25 cellular contexts compared by ENCODE assay signal in the genomic region with DNA sequence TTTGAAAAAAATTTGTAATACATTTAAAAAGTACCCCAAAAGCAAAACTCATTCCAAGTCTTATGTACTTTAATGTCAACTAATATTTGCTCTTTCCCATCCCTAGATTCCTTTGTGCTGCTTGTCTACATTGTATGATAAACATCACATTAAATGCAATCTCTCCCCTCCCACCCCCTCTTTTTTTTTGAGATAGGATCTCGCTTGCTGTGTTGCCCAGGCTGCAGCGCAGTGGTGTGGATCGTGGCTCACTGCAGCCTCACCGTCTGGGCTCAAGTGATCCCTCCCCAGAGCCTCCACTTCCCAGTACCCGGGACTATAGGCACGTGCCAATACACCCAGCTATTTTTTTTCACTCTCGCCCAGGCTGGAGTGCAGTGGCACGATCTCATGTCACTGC.
"Had no signal": no experiment of that assay in that cellular context is flagged by ENCODE, and none has a peak within 500 bp of the region (broad histone marks: within the 10 kb centered on the region; RNA-seq: fewer than 3 reads in every experiment).

No MANE protein-coding gene starts in this region.

- H2AFZ ChIP-seq: hepatocyte, neural progenitor cell had no signal

- H3K4me3 ChIP-seq: hepatocyte, lung, neural progenitor cell, pancreas, stomach, thoracic aorta, transverse colon had no signal

- H3K27ac Mint-ChIP-seq: dendritic cell treated with granulocyte-macrophage colony-stimulating factor and Interleukin-4, amounts not matched to agents 40 ng/mL and 50 ng/mL, for 4 days; effector memory CD8-positive, alpha-beta T cell; natural killer cell treated with Interleukin-12 subunit alpha and Interleukin-12 subunit beta and Interleukin-15 and Interleukin-18, amount 100 ng/mL, for 72 hours; neural progenitor cell; progenitor cell of endocrine pancreas had no signal

- ATAC-seq: effector memory CD8-positive, alpha-beta T cell; foreskin keratinocyte; left colon; left ventricle myocardium superior; natural killer cell treated with Interleukin-12 subunit alpha and Interleukin-12 subunit beta and Interleukin-15 and Interleukin-18, amount 100 ng/mL, for 72 hours; pancreas; right cardiac atrium had no signal

- H3K27me3 Mint-ChIP-seq: dendritic cell treated with granulocyte-macrophage colony-stimulating factor and Interleukin-4, amounts not matched to agents 40 ng/mL and 50 ng/mL, for 4 days; effector memory CD8-positive, alpha-beta T cell; natural killer cell treated with Interleukin-12 subunit alpha and Interleukin-12 subunit beta and Interleukin-15 and Interleukin-18, amount 100 ng/mL, for 72 hours; progenitor cell of endocrine pancreas had no signal

- H3K36me3 Mint-ChIP-seq: natural killer cell treated with Interleukin-12 subunit alpha and Interleukin-12 subunit beta and Interleukin-15 and Interleukin-18, amount 100 ng/mL, for 72 hours had no signal

- H3K4me3 Mint-ChIP-seq: dendritic cell treated with granulocyte-macrophage colony-stimulating factor and Interleukin-4, amounts not matched to agents 40 ng/mL and 50 ng/mL, for 4 days; effector memory CD8-positive, alpha-beta T cell; natural killer cell treated with Interleukin-12 subunit alpha and Interleukin-12 subunit beta and Interleukin-15 and Interleukin-18, amount 100 ng/mL, for 72 hours; neural progenitor cell had no signal

- H3K4me2 ChIP-seq: hepatocyte, neural progenitor cell had no signal

- H3K9me3 Mint-ChIP-seq: dendritic cell treated with granulocyte-macrophage colony-stimulating factor and Interleukin-4, amounts not matched to agents 40 ng/mL and 50 ng/mL, for 4 days; effector memory CD8-positive, alpha-beta T cell; natural killer cell treated with Interleukin-12 subunit alpha and Interleukin-12 subunit beta and Interleukin-15 and Interleukin-18, amount 100 ng/mL, for 72 hours; neural progenitor cell had no signal

- H3K27me3 ChIP-seq: foreskin keratinocyte, hepatocyte, neural progenitor cell, pancreas, stomach, transverse colon had no signal

- FAIRE-seq: endothelial cell of umbilical vein, kidney, pancreas, small intestine had no signal

- H3K36me3 ChIP-seq: neural progenitor cell, pancreas, transverse colon had no signal

- H3K9ac ChIP-seq: neural progenitor cell had no signal

- DNase-seq: effector memory CD8-positive, alpha-beta T cell; foreskin keratinocyte; head of caudate nucleus; kidney; left colon; left ventricle myocardium superior; mesenchymal stem cell; midbrain; occipital lobe; pancreas; right cardiac atrium; small intestine; stimulated activated CD4-positive, alpha-beta T cell treated with anti-CD3 and anti-CD28 coated beads, Interleukin-12 subunit alpha, Interleukin-12 subunit beta, amount 100 ng/mL, for 4 hours; stimulated activated naive CD4-positive, alpha-beta T cell; stomach; substantia nigra; transverse colon had no signal

- H3K9me3 ChIP-seq: pancreas, stomach, thoracic aorta, transverse colon had no signal

- H3K27ac ChIP-seq: foreskin keratinocyte, hepatocyte, neural progenitor cell, pancreas, stomach, thoracic aorta, transverse colon had no signal
